9 cellular contexts compared by ENCODE assay signal in the genomic region with DNA sequence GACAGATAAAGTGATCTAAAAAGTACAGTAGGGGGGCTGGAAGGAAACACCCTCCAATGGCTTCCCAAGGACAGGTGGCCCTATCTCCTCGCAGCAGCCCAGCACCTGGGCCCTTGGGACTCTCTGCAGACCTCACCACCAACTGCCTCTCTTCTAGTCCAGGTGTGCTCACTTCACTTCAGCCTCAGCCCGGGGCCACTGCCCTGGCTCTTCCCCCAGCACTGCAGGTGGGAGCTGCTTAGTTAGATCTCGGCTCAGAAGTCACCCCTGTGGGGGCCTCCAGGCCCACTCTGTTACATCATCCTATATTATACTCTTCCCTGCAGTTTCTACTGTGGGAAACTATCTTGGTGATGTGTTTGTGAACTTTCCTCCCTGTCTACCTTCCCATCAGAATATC. TPM values are rescaled to one million over a fixed set of nuclear protein-coding genes. Genes with fewer than 3 reads are reported as not detected.
DNase-seq lines count a peak whose midpoint lies in the region; TF ChIP-seq lines count a peak whose summit lies in the region.
"Had no signal": no experiment of that assay in that cellular context is flagged by ENCODE, and none has a peak within 500 bp of the region (broad histone marks: within the 10 kb centered on the region; RNA-seq: fewer than 3 reads in every experiment).

No MANE protein-coding gene starts in this region.

- H3K36me3 Mint-ChIP-seq in neural crest cell (ENCODE audit: low read depth), result no peaks in the 10 kb centered on the region

- H3K4me3 ChIP-seq in ACC112 (ENCODE audit: low read depth, low read length) (peak overlapping the region; percentile 84; the same call in 1 of the 2 replicates), endocrine pancreas (ENCODE audit: control insufficient read depth, insufficient read depth, low read length) (no peak overlapping the region)
- no peak overlapping the region for H3K4me3 ChIP-seq in effector memory CD4-positive, alpha-beta T cell (ENCODE audit: insufficient read depth, low read depth, low read length, poor library complexity, severe bottlenecking)

- peaks cover 19% of the 10 kb centered on the region for H3K27me3 ChIP-seq in ACC112 (ENCODE audit: insufficient read depth, low read length)
- peaks cover 3% of the 10 kb centered on the region for H3K27me3 ChIP-seq in endocrine pancreas (ENCODE audit: control insufficient read depth, insufficient read depth, low read length)
- peaks cover 18% of the 10 kb centered on the region for H3K27me3 ChIP-seq in effector memory CD4-positive, alpha-beta T cell (replicated peaks; ENCODE audit: control insufficient read depth, insufficient read depth, low read length, poor library complexity, severe bottlenecking)

- no peak for TF ChIP-seq CTCF in neural crest cell (conservative IDR thresholded peaks at IDR 0.05)

- no peaks in the 10 kb centered on the region for H3K79me2 ChIP-seq in ACC112 (ENCODE audit: control insufficient read depth, insufficient read depth, low read length, unreplicated experiment)

- H3K4me1 ChIP-seq in ACC112 (ENCODE audit: control insufficient read depth, insufficient read depth, low read length, unreplicated experiment) (peaks cover 36% of the 10 kb centered on the region), endocrine pancreas (ENCODE audit: control insufficient read depth, insufficient read depth, low read length) (no peaks in the 10 kb centered on the region)
- peaks cover 13% of the 10 kb centered on the region for H3K4me1 ChIP-seq in effector memory CD4-positive, alpha-beta T cell (ENCODE audit: control insufficient read depth, insufficient read depth, low read length, poor library complexity, severe bottlenecking)

- DNase-seq in HuH-7 (ENCODE audit: low spot score) (peak; percentile 31), neural crest cell (ENCODE audit: low read depth, low spot score) (no peak), GDM1 (lab: John Stamatoyannopoulos, UW) (no peak), ureter (ENCODE audit: low spot score) (no peak), cerebellar nuclear complex (lab: John Stamatoyannopoulos, UW) (no peak)
- no peak for DNase-seq in effector memory CD4-positive, alpha-beta T cell
- DNase-seq: stimulated activated CD4-positive, alpha-beta T cell treated with anti-CD3 and anti-CD28 coated beads, Interleukin-4, amount 100 ng/mL, for 1 hour had no signal

- H3K4me3 Mint-ChIP-seq in neural crest cell, result peak overlapping the region; percentile 98

- peaks cover 21% of the 10 kb centered on the region for H3K27me3 Mint-ChIP-seq in neural crest cell (ENCODE audit: low read depth)

- H2AFZ ChIP-seq in ACC112 (ENCODE audit: low read length, unreplicated experiment), result peak overlapping the region; percentile 45

- no peak overlapping the region for H3K27ac Mint-ChIP-seq in neural crest cell (ENCODE audit: unreplicated experiment)

- H3K9me3 Mint-ChIP-seq in neural crest cell, result no peaks in the 10 kb centered on the region

- H3K4me1 Mint-ChIP-seq in neural crest cell, result peaks cover 22% of the 10 kb centered on the region

- peak overlapping the region; percentile 16; the same call in 1 of the 2 replicates for H3K27ac ChIP-seq in ACC112 (ENCODE audit: low read depth, low read length)
- no peak overlapping the region for H3K27ac ChIP-seq in effector memory CD4-positive, alpha-beta T cell (ENCODE audit: insufficient read depth, low read length, poor library complexity, severe bottlenecking)

- H3K36me3 ChIP-seq in ACC112 (ENCODE audit: insufficient read depth, low read length) (no peaks in the 10 kb centered on the region), endocrine pancreas (ENCODE audit: control insufficient read depth, insufficient read depth, low read length) (no peaks in the 10 kb centered on the region)
- no peaks in the 10 kb centered on the region for H3K36me3 ChIP-seq in effector memory CD4-positive, alpha-beta T cell (ENCODE audit: control insufficient read depth, insufficient read depth, low read length)

- H3K9me3 ChIP-seq in endocrine pancreas (ENCODE audit: control insufficient read depth, low read length), result no peaks in the 10 kb centered on the region
- H3K9me3 ChIP-seq in effector memory CD4-positive, alpha-beta T cell (ENCODE audit: control insufficient read depth, low read length), result no peaks in the 10 kb centered on the region

- H3K9ac ChIP-seq in endocrine pancreas (ENCODE audit: control insufficient read depth, insufficient read depth, low read length), result peak overlapping the region; percentile 74

RNA-seq across cellular contexts. Expression of gene KLF15, which starts 2.0 kb away (rescaled TPM):
- total RNA-seq in neural crest cell, result 18.0 and 19.3 TPM in 2 replicates
- 18.9 TPM for total RNA-seq in ureter

RNA-seq across cellular contexts. Expression of gene CFAP100, which starts 39.5 kb away (rescaled TPM):
- total RNA-seq in neural crest cell (1.1 and 1.7 TPM in 2 replicates), ureter (not detected)
